Comparison of ENCODE assay signal across 27 cellular contexts in genomic region chr1:17946434-17946833, GRCh38.
"Had no signal": no experiment of that assay in that cellular context is flagged by ENCODE, and none has a peak within 500 bp of the region (broad histone marks: within the 10 kb centered on the region; RNA-seq: fewer than 3 reads in every experiment).

No MANE protein-coding gene starts in this region.

- H3K27me3 ChIP-seq: testis, thyroid gland, tibial nerve, upper lobe of left lung, uterus, vagina had no signal

- H3K27ac ChIP-seq: stomach, suprapubic skin, testis, thoracic aorta, thyroid gland, tibial artery, tibial nerve, transverse colon, upper lobe of left lung, upper lobe of right lung, uterus, vagina had no signal

- H3K9me3 ChIP-seq: stomach, suprapubic skin, testis, thoracic aorta, thyroid gland, tibial artery, tibial nerve, transverse colon, upper lobe of left lung, upper lobe of right lung, uterus, vagina had no signal

- FAIRE-seq: urothelium cell line had no signal

- H3K36me3 ChIP-seq: stomach, suprapubic skin, thoracic aorta, thyroid gland, tibial artery, tibial nerve, transverse colon, upper lobe of left lung, upper lobe of right lung, uterus, vagina had no signal

- H3K4me3 ChIP-seq: stomach, suprapubic skin, testis, thoracic aorta, thyroid gland, tibial artery, tibial nerve, transverse colon, upper lobe of left lung, upper lobe of right lung, uterus, vagina had no signal

- H3K4me1 ChIP-seq: stomach, suprapubic skin, testis, thyroid gland, tibial artery, tibial nerve, transverse colon, upper lobe of left lung, upper lobe of right lung, uterus, vagina had no signal

- ATAC-seq: stimulated activated effector memory CD8-positive, alpha-beta T cell treated with anti-CD3 and anti-CD28 coated beads, Interleukin-12 subunit alpha, Interleukin-12 subunit beta, amount 100 ng/mL, for 72 hours; stimulated activated memory B cell treated with anti-CD40 and anti-IgM and Interleukin-4, amounts not matched to agents 10 μg/mL and 1 μg/mL and 100 μg/mL, for 72 hours; stimulated activated naive B cell treated with anti-CD40 and anti-IgM and Interleukin-4, amounts not matched to agents 10 μg/mL and 1 μg/mL and 100 μg/mL, for 72 hours; stimulated activated naive CD8-positive, alpha-beta T cell treated with anti-CD3 and anti-CD28 coated beads, Interleukin-15, amount 100 ng/mL, for 72 hours; stimulated activated naive CD8-positive, alpha-beta T cell treated with anti-CD3 and anti-CD28 coated beads, Interleukin-15, Interleukin-2, amounts not matched to agents 100 U/mL and 50 U/mL, for 24 hours; upper lobe of right lung had no signal

- DNase-seq: stimulated activated CD4-positive, alpha-beta T cell treated with anti-CD3 and anti-CD28 coated beads, Interleukin-2, amount 100 ng/mL, for 48 hours; stimulated activated CD4-positive, alpha-beta T cell treated with anti-CD3 and anti-CD28 coated beads, Interleukin-4, amount 100 ng/mL, for 1 hour; stimulated activated CD4-positive, alpha-beta T cell treated with anti-CD3 and anti-CD28 coated beads, Interleukin-4, amount 100 ng/mL, for 24 hours; stimulated activated CD4-positive, alpha-beta T cell treated with anti-CD3 and anti-CD28 coated beads, Interleukin-4, amount 100 ng/mL, for 4 hours; stimulated activated CD8-positive, alpha-beta memory T cell treated with anti-CD3 and anti-CD28 coated beads, Interleukin-4, amount 100 ng/mL, for 48 hours; stimulated activated naive B cell treated with anti-CD40 and anti-IgM and Interleukin-4, amounts not matched to agents 10 μg/mL and 1 μg/mL and 100 μg/mL, for 72 hours; stimulated activated naive CD4-positive, alpha-beta T cell; stimulated activated naive CD4-positive, alpha-beta T cell treated with Interleukin-2 at 50 U/mL for 16 hours; stimulated activated naive CD8-positive, alpha-beta T cell treated with anti-CD3 and anti-CD28 coated beads, Interleukin-15, amount 100 ng/mL, for 72 hours; stimulated activated naive CD8-positive, alpha-beta T cell treated with anti-CD3 and anti-CD28 coated beads, Interleukin-15, Interleukin-2, amounts not matched to agents 100 U/mL and 50 U/mL, for 24 hours; stomach; substantia nigra; testis; thyroid gland; tibial artery; transverse colon; trophoblast cell; upper lobe of left lung; upper lobe of right lung; uterus had no signal
